Comparison of ENCODE assay signal across 1 cellular context in genomic region chr3:31885235-31885634, GRCh38.
TF ChIP-seq lines count a peak whose summit lies in the region.

No MANE protein-coding gene starts in this region.

TF ChIP-seq in IMR-90, 13 proteins besides CTCF, POLR2A, EP300 and RAD21:
- TF ChIP-seq MAZ (IDR thresholded peaks at IDR 0.05; ENCODE audit: borderline replicate concordance, low read depth, low read length) (no peak), ELK1 (IDR thresholded peaks at IDR 0.05; ENCODE audit: borderline replicate concordance, low read depth, low read length) (no peak), NFE2L2 (IDR thresholded peaks at IDR 0.05; ENCODE audit: low read depth, low read length) (no peak), CHD1 (IDR thresholded peaks at IDR 0.05; ENCODE audit: low read depth, low read length) (no peak), CEBPB (IDR thresholded peaks at IDR 0.05; ENCODE audit: low read depth, low read length) (no peak), BHLHE40 (IDR thresholded peaks at IDR 0.05; ENCODE audit: low read depth, low read length) (no peak)
